Comparison of ENCODE assay signal across 2 cellular contexts in genomic region chr7:6284461-6285360, GRCh38.
TF ChIP-seq lines count a peak whose summit lies in the region.

No MANE protein-coding gene starts in this region.

TF ChIP-seq in IMR-90, 13 proteins besides CTCF, POLR2A, EP300 and RAD21:
- TF ChIP-seq MXI1 (IDR thresholded peaks at IDR 0.05; ENCODE audit: borderline replicate concordance, low read depth, low read length), result no peak
- no peak for TF ChIP-seq MAFK (IDR thresholded peaks at IDR 0.05; ENCODE audit: low read depth, low read length)
- TF ChIP-seq ELK1 (IDR thresholded peaks at IDR 0.05; ENCODE audit: borderline replicate concordance, low read depth, low read length), result no peak
- TF ChIP-seq CHD1 (IDR thresholded peaks at IDR 0.05; ENCODE audit: low read depth, low read length), result no peak
- TF ChIP-seq BHLHE40 (IDR thresholded peaks at IDR 0.05; ENCODE audit: low read depth, low read length), result no peak
- TF ChIP-seq USF2 (IDR thresholded peaks at IDR 0.05; ENCODE audit: low read depth, low read length), result no peak

TF ChIP-seq in GM12878, 131 proteins besides CTCF, POLR2A, EP300 and RAD21:
- no peak for TF ChIP-seq SKIL (IDR thresholded peaks at IDR 0.05; ENCODE audit: low read depth, poor library complexity, severe bottlenecking)
- TF ChIP-seq BCL3 (IDR thresholded peaks at IDR 0.05; ENCODE audit: borderline replicate concordance, insufficient read depth, low read depth, low read length, poor library complexity, severe bottlenecking), result peak; percentile 76
- 0 out of 2 replicates have a peak, but pooled peaks have one; percentile 7 for TF ChIP-seq TCF3 (IDR thresholded peaks at IDR 0.05; ENCODE audit: borderline replicate concordance, insufficient read depth, low read depth, low read length)
TF ChIP-seq in GM12878: peak in this region for 2.
